9 cellular contexts compared by ENCODE assay signal in genomic region chr7:30521532-30521931, GRCh38. TPM values are rescaled to one million over a fixed set of nuclear protein-coding genes. Genes with fewer than 3 reads are reported as not detected.
DNase-seq lines count a peak whose midpoint lies in the region; ATAC-seq and TF ChIP-seq lines count a peak whose summit lies in the region.
"Had no signal": no experiment of that assay in that cellular context is flagged by ENCODE, and none has a peak within 500 bp of the region (broad histone marks: within the 10 kb centered on the region; RNA-seq: fewer than 3 reads in every experiment).

No MANE protein-coding gene starts in this region.

- H3K4me2 ChIP-seq in GM23248 (ENCODE audit: unreplicated experiment) = peak overlapping the region; percentile 12
- H3K4me2 ChIP-seq in smooth muscle cell = no peak overlapping the region

- H3K27me3 ChIP-seq in GM23248 (replicated peaks; ENCODE audit: insufficient read depth) = no peaks in the 10 kb centered on the region
- no peaks in the 10 kb centered on the region for H3K27me3 ChIP-seq in adipocyte (replicated peaks; ENCODE audit: control insufficient read depth, insufficient read depth, low read length)
- H3K27me3 ChIP-seq in smooth muscle cell (ENCODE audit: low read depth) = no peaks in the 10 kb centered on the region

- H3F3A ChIP-seq in GM23248 (ENCODE audit: insufficient read depth) (peaks cover 31% of the 10 kb centered on the region), smooth muscle cell (ENCODE audit: low read depth) (no peaks in the 10 kb centered on the region)

- H2AFZ ChIP-seq in GM23248 (peak overlapping the region; percentile 37; the same call in 1 of the 2 replicates), smooth muscle cell (ENCODE audit: low read depth) (no peak overlapping the region)

- DNase-seq in GM23248 (peak; percentile 76), adipocyte (ENCODE audit: low read depth) (peak; percentile 4), left cardiac atrium (peak; percentile 65), smooth muscle cell (lab: John Stamatoyannopoulos, UW; ENCODE audit: unreplicated experiment) (no peak), dermis blood vessel endothelial cell (no peak), OCI-M1 (lab: John Stamatoyannopoulos, UW) (no peak), DMS153 treated with DMSO at 0.1 percent for 48 hours (lab: John Stamatoyannopoulos, UW; ENCODE audit: unreplicated experiment) (no peak), endothelial cell (ENCODE audit: low spot score) (no peak)
- DNase-seq: NCI-H1105 treated with DMSO at 0.1 percent for 48 hours had no signal

- no peak for TF ChIP-seq CTCF in smooth muscle cell (IDR thresholded peaks at IDR 0.05; ENCODE audit: borderline replicate concordance, insufficient read depth, poor library complexity, severe bottlenecking)
- no peak for TF ChIP-seq CTCF in endothelial cell (IDR thresholded peaks at IDR 0.05; ENCODE audit: unreplicated experiment)

- H3K36me3 ChIP-seq in GM23248 (ENCODE audit: low read depth) (no peaks in the 10 kb centered on the region), adipocyte (ENCODE audit: control insufficient read depth, insufficient read depth, low read length, severe bottlenecking) (no peaks in the 10 kb centered on the region), smooth muscle cell (ENCODE audit: low read depth) (no peaks in the 10 kb centered on the region)

- intact Hi-C loops in left cardiac atrium (cut with DNase I) = no loop called here

- no peaks in the 10 kb centered on the region for H3K9me3 Mint-ChIP-seq in endothelial cell (ENCODE audit: unreplicated experiment)

- in situ Hi-C loops in GM23248 (cut with MboI) = no loop called here

- no peak overlapping the region for H3K27ac Mint-ChIP-seq in endothelial cell (ENCODE audit: unreplicated experiment)

- peaks cover 22% of the 10 kb centered on the region for H3K4me1 ChIP-seq in GM23248 (ENCODE audit: insufficient read depth)
- H3K4me1 ChIP-seq in adipocyte (ENCODE audit: control insufficient read depth, insufficient read depth, low read length) = peaks cover 24% of the 10 kb centered on the region
- no peaks in the 10 kb centered on the region for H3K4me1 ChIP-seq in smooth muscle cell (ENCODE audit: low read depth)

- no peak overlapping the region for H3K4me3 ChIP-seq in GM23248
- no peak overlapping the region for H3K4me3 ChIP-seq in adipocyte (ENCODE audit: low read length)
- H3K4me3 ChIP-seq in smooth muscle cell = no peak overlapping the region

- peaks cover 4% of the 10 kb centered on the region for H3K27me3 Mint-ChIP-seq in endothelial cell (ENCODE audit: unreplicated experiment)

- peaks cover 8% of the 10 kb centered on the region for H3K4me1 Mint-ChIP-seq in endothelial cell (ENCODE audit: unreplicated experiment)

- no peak overlapping the region for H3K4me3 Mint-ChIP-seq in endothelial cell (ENCODE audit: unreplicated experiment)

- H3K79me2 ChIP-seq in GM23248 (ENCODE audit: insufficient read depth) (no peaks in the 10 kb centered on the region), smooth muscle cell (ENCODE audit: low read depth) (no peaks in the 10 kb centered on the region)

- peak; percentile 91 to 96 for ATAC-seq in left cardiac atrium

- H3K27ac ChIP-seq in GM23248 = peak overlapping the region; percentile 64
- peak overlapping the region; percentile 10 for H3K27ac ChIP-seq in smooth muscle cell (ENCODE audit: low read depth)

- no peaks in the 10 kb centered on the region for H3K9me2 ChIP-seq in GM23248 (ENCODE audit: insufficient read depth)

- peak overlapping the region; percentile 40; the same call in 1 of the 2 replicates for H3K9ac ChIP-seq in GM23248
- H3K9ac ChIP-seq in adipocyte (ENCODE audit: low read length) = peak overlapping the region; percentile 65
- no peak overlapping the region for H3K9ac ChIP-seq in smooth muscle cell (ENCODE audit: low read depth)

- 0 to 6% methylated on average over 1 of the region's 1 CpG for WGBS in GM23248 (ENCODE audit: low coverage in 1 of 2, low lambda C conversion rate in 2 of 2, missing lambda C conversion rate in 2 of 2), 2 experiments
- WGBS in smooth muscle cell (ENCODE audit: low lambda C conversion rate) = 73% methylated on average over 1 of the region's 1 CpG

- no peaks in the 10 kb centered on the region for H3K36me3 Mint-ChIP-seq in endothelial cell (ENCODE audit: low read depth, unreplicated experiment)

- H3K9me3 ChIP-seq in GM23248 (ENCODE audit: low read depth) (no peaks in the 10 kb centered on the region), adipocyte (ENCODE audit: control insufficient read depth, low read length) (no peaks in the 10 kb centered on the region), smooth muscle cell (replicated peaks; ENCODE audit: low read depth) (no peaks in the 10 kb centered on the region)

- H4K20me1 ChIP-seq in GM23248 (ENCODE audit: insufficient read depth) (no peaks in the 10 kb centered on the region), smooth muscle cell (ENCODE audit: low read depth) (no peaks in the 10 kb centered on the region)

RNA-seq across cellular contexts. Expression of gene GGCT, which starts 16.9 kb away (rescaled TPM):
- 31.3 and 40.0 TPM in 2 replicates for total RNA-seq in GM23248 (2014; rRNA removed; shearing (Covaris generic))
- 47.9 and 48.8 TPM in 2 replicates for polyA plus RNA-seq in GM23248 (2016; fragmentation: Nextera tagmentation; extraction: Ambion mirVana)
- total RNA-seq in left cardiac atrium = 10 to 100 TPM; 22.0 to 31.7 TPM
- total RNA-seq in smooth muscle cell = 41.4 and 53.1 TPM in 2 replicates
- 36.9 and 39.3 TPM in 2 replicates for polyA plus RNA-seq in smooth muscle cell
- 28.6 and 35.6 TPM in 2 replicates for total RNA-seq in dermis blood vessel endothelial cell
- total RNA-seq in endothelial cell (ENCODE audit: unreplicated experiment) = 34.0 TPM

RNA-seq across cellular contexts. Expression of gene NOD1, which starts 42.9 kb away (rescaled TPM):
- total RNA-seq in GM23248 (2014; rRNA removed; shearing (Covaris generic)) = 8.6 and 11.1 TPM in 2 replicates
- polyA plus RNA-seq in GM23248 (2016; fragmentation: Nextera tagmentation; extraction: Ambion mirVana) (4.4 and 5.9 TPM in 2 replicates), smooth muscle cell (8.6 and 9.7 TPM in 2 replicates)
- total RNA-seq in left cardiac atrium (10 to 100 TPM; 10.6 to 18.1 TPM), smooth muscle cell (10.5 and 13.4 TPM in 2 replicates), dermis blood vessel endothelial cell (34.1 and 37.6 TPM in 2 replicates), endothelial cell (ENCODE audit: unreplicated experiment) (32.7 TPM)

Comparison
In these comparisons a context has a peak if more than half of its experiments do, and no peak if none do; other contexts are left out.
1. DNase-seq: peak in GM23248 (single experiment), adipocyte (single experiment) and left cardiac atrium (single experiment); none in smooth muscle cell (single experiment), dermis blood vessel endothelial cell (single experiment), OCI-M1 (single experiment), DMS153 treated with DMSO at 0.1 percent for 48 hours (single experiment) and endothelial cell (single experiment).